Comparison of ENCODE assay signal across 1 cellular context in the genomic region with DNA sequence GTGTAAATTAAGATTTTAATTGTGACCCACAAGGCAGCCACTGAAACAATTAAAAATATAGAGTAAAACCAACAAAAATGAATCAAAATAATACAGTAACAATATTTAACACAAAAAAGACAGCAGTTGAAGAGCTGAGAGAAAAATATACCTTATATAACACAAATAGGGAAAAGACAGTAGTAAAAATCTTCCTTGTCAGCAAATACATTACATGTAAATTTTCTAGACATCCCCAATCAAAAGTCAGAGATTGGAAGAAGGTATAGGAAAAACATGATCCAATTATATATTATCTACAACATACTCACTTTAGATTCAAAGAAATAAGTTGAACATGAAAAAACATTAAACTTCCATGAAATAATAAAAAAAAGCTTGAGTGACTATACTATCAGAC.
TF ChIP-seq lines count a peak whose summit lies in the region.

No MANE protein-coding gene starts in this region.

TF ChIP-seq in A549, 52 proteins besides CTCF, POLR2A, EP300 and RAD21:
- TF ChIP-seq HMGXB4 (CRISPR knock-in tag; IDR thresholded peaks at IDR 0.05; ENCODE audit: borderline replicate concordance) (no peak), MAFK (IDR thresholded peaks at IDR 0.05; ENCODE audit: partially characterized antibody) (peak; percentile 23), ESRRA (IDR thresholded peaks at IDR 0.05; ENCODE audit: borderline replicate concordance, low read length) (no peak)
TF ChIP-seq in A549: peak in this region for 1.
